Comparison of ENCODE assay signal across 1 cellular context in genomic region chr14:56342419-56342901, GRCh38.
TF ChIP-seq lines count a peak whose summit lies in the region.

No MANE protein-coding gene starts in this region.

TF ChIP-seq in K562, 482 proteins besides CTCF, POLR2A, EP300 and RAD21 (continued from another document):
- TF ChIP-seq PBX2 (CRISPR knock-in tag; IDR thresholded peaks at IDR 0.05; ENCODE audit: low read depth) (no peak), PBX2 (tag; conservative IDR thresholded peaks at IDR 0.05; ENCODE audit: low read depth) (0 out of 2 replicates have a peak, but pooled peaks have one; percentile 10), FOSL1 (tag; conservative IDR thresholded peaks at IDR 0.05) (no peak)
